ENCODE assay signal across 8 cellular contexts in genomic region chr22:46027219-46028068, GRCh38. TPM values are rescaled to one million over a fixed set of nuclear protein-coding genes. Genes with fewer than 3 reads are reported as not detected.
DNase-seq lines count a peak whose midpoint lies in the region; ATAC-seq and TF ChIP-seq lines count a peak whose summit lies in the region.

No MANE protein-coding gene starts in this region.

- peak overlapping the region; percentile 70 for H3K4me3 Mint-ChIP-seq in GM23338
- H3K4me3 Mint-ChIP-seq in immature natural killer cell, result no peak overlapping the region

- no peaks in the 10 kb centered on the region for H3K79me2 ChIP-seq in GM23338 (replicated peaks; ENCODE audit: insufficient read depth)

- TF ChIP-seq POLR2A in body of pancreas (IDR thresholded peaks at IDR 0.05), result peak; percentile 51 to 69 (median 56)

- H3K27ac Mint-ChIP-seq in GM23338, result no peak overlapping the region
- no peak overlapping the region for H3K27ac Mint-ChIP-seq in immature natural killer cell

- H3K27ac ChIP-seq in GM23338 (ENCODE audit: low read depth) (no peak overlapping the region), body of pancreas (peak overlapping the region; percentile 85 to 91 (median 86))

- H3K4me1 ChIP-seq in GM23338 (ENCODE audit: insufficient read depth), result peaks cover 19% of the 10 kb centered on the region
- peaks cover 19% of the 10 kb centered on the region for H3K4me1 ChIP-seq in body of pancreas

- H3K36me3 Mint-ChIP-seq in GM23338 (ENCODE audit: low read depth), result no peaks in the 10 kb centered on the region
- H3K36me3 Mint-ChIP-seq in immature natural killer cell, result peaks cover 0 to 7% (median 0%) of the 10 kb centered on the region in 3 donors

- H2AFZ ChIP-seq in GM23338, result peak overlapping the region; percentile 85

- H3K36me3 ChIP-seq in GM23338 (ENCODE audit: insufficient read depth) (no peaks in the 10 kb centered on the region), body of pancreas (replicated peaks in 1 of 2; ENCODE audit: insufficient read depth in 1 of 2, low read depth in 2 of 2) (no peaks in the 10 kb centered on the region)

- H3K27me3 Mint-ChIP-seq in GM23338 (ENCODE audit: insufficient read depth, low read depth, poor library complexity) (peaks cover 47% of the 10 kb centered on the region), immature natural killer cell (ENCODE audit: low read depth in 3 of 3) (peaks cover 9 to 17% (median 15%) of the 10 kb centered on the region in 3 donors)

- H3K9me2 ChIP-seq in GM23338 (ENCODE audit: insufficient read depth), result no peaks in the 10 kb centered on the region

- peaks cover 23% of the 10 kb centered on the region for H3K4me1 Mint-ChIP-seq in GM23338
- peaks cover 2 to 6% of the 10 kb centered on the region in 2 donors for H3K4me1 Mint-ChIP-seq in immature natural killer cell

- TF ChIP-seq CTCF in GM23338 (conservative IDR thresholded peaks at IDR 0.05; ENCODE audit: low read depth in 2 of 2) (no peak; a peak in 1 of 4 replicates), body of pancreas (IDR thresholded peaks at IDR 0.05) (peak in 5 of 7 experiments; percentile 18 to 58 (median 20))

- peaks cover 38% of the 10 kb centered on the region for H3K27me3 ChIP-seq in GM23338 (ENCODE audit: insufficient read depth)
- no peaks in the 10 kb centered on the region for H3K27me3 ChIP-seq in body of pancreas

- peak overlapping the region; percentile 82 for H3K4me2 ChIP-seq in GM23338

- intact Hi-C loops in body of pancreas (cut with DNase I) (no loop called here), sciatic nerve (cut with DNase I) (no loop called here)

- H4K20me1 ChIP-seq in GM23338 (replicated peaks; ENCODE audit: insufficient read depth), result no peaks in the 10 kb centered on the region

- peak overlapping the region; percentile 57 for H3K4me3 ChIP-seq in GM23338
- no peak overlapping the region for H3K4me3 ChIP-seq in body of pancreas

- H3K9me3 Mint-ChIP-seq in GM23338 (no peaks in the 10 kb centered on the region; the same call in 2 of the 3 replicates), immature natural killer cell (no peaks in the 10 kb centered on the region)

- ATAC-seq in GM23338, result peak; percentile 47
- ATAC-seq in body of pancreas, result peak; percentile 91
- ATAC-seq in sciatic nerve, result peak; percentile 63
- no peak for ATAC-seq in GM18870 (IDR thresholded peaks at IDR 0.05; ENCODE audit: unreplicated experiment)
- ATAC-seq in GM21360 (IDR thresholded peaks at IDR 0.05; ENCODE audit: unreplicated experiment), result no peak

- DNase-seq in GM23338 (ENCODE audit: low spot score), result peak; percentile 59
- peak; percentile 83 to 86 (median 84) for DNase-seq in body of pancreas
- peak; percentile 70 for DNase-seq in inferior parietal cortex (ENCODE audit: extremely low spot score)
- DNase-seq in sciatic nerve (ENCODE audit: low spot score), result peak; percentile 82
- no peak for DNase-seq in HuH-7.5 (ENCODE audit: low spot score)
- no peak for DNase-seq in immature natural killer cell

- H3F3A ChIP-seq in GM23338 (replicated peaks; ENCODE audit: low read depth), result 0 out of 2 replicates have a peak, but pooled peaks cover 6% of the 10 kb centered on the region

- 9 to 12% methylated on average over 35 to 82 of the region's 89 CpGs for WGBS in body of pancreas, 2 donors

- H3K9me3 ChIP-seq in body of pancreas, result no peaks in the 10 kb centered on the region

TF ChIP-seq in GM23338, 12 proteins besides CTCF, POLR2A, EP300 and RAD21:
- TF ChIP-seq STAT1 (IDR thresholded peaks at IDR 0.05; ENCODE audit: unreplicated experiment) (no peak), EZH2 (IDR thresholded peaks at IDR 0.05; ENCODE audit: low read depth, unreplicated experiment) (peak; percentile 10)

RNA-seq across cellular contexts. Expression of gene WNT7B, which starts 50.5 kb away (rescaled TPM):
- total RNA-seq in GM23338 (2014; rRNA removed; shearing (Covaris generic)), result 0.10 and 3.0 TPM in 2 replicates
- polyA plus RNA-seq in GM23338 (2016; fragmentation: Nextera tagmentation; extraction: Ambion mirVana) (0.17 TPM in 1 of 2 replicates, not detected in the other), immature natural killer cell (not detected)
- total RNA-seq in body of pancreas (1 to 10 TPM in 1 of 2 donors, not detected in 1; 2.1 TPM), sciatic nerve (not detected)

Comparison
In these comparisons a context has a peak if more than half of its experiments do, and no peak if none do; other contexts are left out.
1. ATAC-seq: peak in GM23338 (single experiment), body of pancreas (single experiment) and sciatic nerve (single experiment); none in GM18870 (single experiment) and GM21360 (single experiment).
2. DNase-seq: peak in GM23338 (single experiment), body of pancreas (4 of 4), inferior parietal cortex (single experiment) and sciatic nerve (single experiment); none in HuH-7.5 (single experiment) and immature natural killer cell (0 of 3).
3. CTCF ChIP-seq: peak in body of pancreas (5 of 7); none in GM23338 (0 of 2).